ENCODE assay signal across 8 cellular contexts in the genomic region with DNA sequence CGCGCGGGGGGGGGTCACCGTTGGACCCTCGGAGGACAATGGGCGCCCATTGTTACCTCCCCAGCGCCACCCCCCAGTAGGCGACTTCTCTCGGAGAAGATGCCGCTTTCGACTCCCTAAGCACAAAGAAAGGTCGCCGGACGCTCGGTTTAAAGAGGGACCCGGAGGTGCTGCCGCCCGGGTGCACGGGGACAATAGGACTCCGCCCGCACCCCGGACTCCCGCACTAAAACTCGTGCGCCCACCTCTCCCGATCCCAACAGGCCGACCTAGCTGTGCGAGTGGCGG. TPM values are rescaled to one million over a fixed set of nuclear protein-coding genes. Genes with fewer than 3 reads are reported as not detected.
DNase-seq lines count a peak whose midpoint lies in the region; ATAC-seq and TF ChIP-seq lines count a peak whose summit lies in the region.

No MANE protein-coding gene starts in this region.

- H3K27ac ChIP-seq in DND-41 (ENCODE audit: low read length), result no peak overlapping the region
- peak overlapping the region; percentile 97 for H3K27ac ChIP-seq in trophoblast cell (ENCODE audit: low read depth, low read length)

- H3K14ac ChIP-seq in trophoblast cell (ENCODE audit: low read length), result peak overlapping the region; percentile 95

- H3K4ac ChIP-seq in trophoblast cell (ENCODE audit: low read depth, low read length), result peak overlapping the region; percentile 83

- peak overlapping the region; percentile 89 for H4K8ac ChIP-seq in trophoblast cell (ENCODE audit: low read depth, low read length)

- H3K4me1 ChIP-seq in DND-41 (ENCODE audit: insufficient read depth, low read length) (peaks cover 16% of the 10 kb centered on the region), trophoblast cell (ENCODE audit: control insufficient read depth in 1 of 2, insufficient read depth in 2 of 2, low read length in 2 of 2) (peaks cover 6 to 9% of the 10 kb centered on the region in 2 experiments)

- H3K9me3 ChIP-seq in DND-41 (ENCODE audit: insufficient read depth, low read length, severe bottlenecking) (no peaks in the 10 kb centered on the region), trophoblast cell (ENCODE audit: insufficient read depth, low read depth, low read length) (no peaks in the 10 kb centered on the region)

- no peaks in the 10 kb centered on the region for H3K79me2 ChIP-seq in DND-41 (ENCODE audit: insufficient read depth, low read length)
- peaks cover 22% of the 10 kb centered on the region for H3K79me2 ChIP-seq in trophoblast cell (ENCODE audit: control insufficient read depth, insufficient read depth, low read length, poor library complexity)

- peak overlapping the region; percentile 88 for H4K12ac ChIP-seq in trophoblast cell (ENCODE audit: low read depth, low read length)

- H2BK12ac ChIP-seq in trophoblast cell (ENCODE audit: low read length), result peak overlapping the region; percentile 78

- H3K36me3 ChIP-seq in DND-41 (ENCODE audit: insufficient read depth, low read length) (no peaks in the 10 kb centered on the region), H7 (replicated peaks; ENCODE audit: control insufficient read depth, insufficient read depth, low read length) (no peaks in the 10 kb centered on the region), trophoblast cell (ENCODE audit: control insufficient read depth in 1 of 2, insufficient read depth in 2 of 2, low read length in 2 of 2) (peaks cover 5% of the 10 kb centered on the region in 2 experiments)

- H2AK5ac ChIP-seq in trophoblast cell (ENCODE audit: low read length), result peak overlapping the region; percentile 39

- H3K18ac ChIP-seq in trophoblast cell (ENCODE audit: low read length), result peak overlapping the region; percentile 94

- H2BK5ac ChIP-seq in trophoblast cell (ENCODE audit: low read depth, low read length, poor library complexity), result peak overlapping the region; percentile 94

- H2BK120ac ChIP-seq in trophoblast cell (ENCODE audit: insufficient read depth, low read length, poor library complexity), result peak overlapping the region; percentile 96

- TF ChIP-seq CTCF in DND-41 (IDR thresholded peaks at IDR 0.05; ENCODE audit: borderline replicate concordance, extremely low read depth, low read length, poor library complexity, severe bottlenecking), result no peak
- no peak for TF ChIP-seq CTCF in epithelial cell of proximal tubule (conservative IDR thresholded peaks at IDR 0.05; ENCODE audit: low read depth, low read length)

- no peak; the same call in 2 of the 3 replicates for ATAC-seq in DND-41 (ENCODE audit: insufficient read depth, low read depth)
- no peak for ATAC-seq in HG02938 (IDR thresholded peaks at IDR 0.05; ENCODE audit: unreplicated experiment)

- peak overlapping the region; percentile 75 for H3K4me2 ChIP-seq in DND-41 (ENCODE audit: insufficient read depth, low read length)
- peak overlapping the region; percentile 84 for H3K4me2 ChIP-seq in trophoblast cell (ENCODE audit: low read length)

- no CpG with 5 or more reads among the region's 29 CpGs for WGBS in trophoblast cell (ENCODE audit: extremely low coverage, insufficient coverage, insufficient read length)

- DNase-seq in DND-41 (no peak), H7 (no peak), SHP77 treated with DMSO at 0.1 percent for 48 hours (lab: John Stamatoyannopoulos, UW) (peak; percentile 66), epithelial cell of proximal tubule (ENCODE audit: low read depth) (no peak), trophoblast cell (peak in 1 of 2 donors; percentile 58), GM19240 (ENCODE audit: insufficient read length, low spot score) (no peak), activated gamma-delta T cell treated with Interleukin-2 at 50 U/mL for 16 hours (no peak)

- no peak overlapping the region for H3K23ac ChIP-seq in trophoblast cell (ENCODE audit: low read length)

- H3K4me3 ChIP-seq in DND-41 (ENCODE audit: low read depth in 1 of 2, low read length in 2 of 2) (peak overlapping the region; percentile 3 to 56; a peak in 3 of 4 replicates), H7 (ENCODE audit: insufficient read depth, low read depth, low read length) (peak overlapping the region; percentile 95), epithelial cell of proximal tubule (ENCODE audit: low read depth, low read length) (peak overlapping the region; percentile 71), trophoblast cell (ENCODE audit: low read depth, low read length) (peak overlapping the region; percentile 93)

- peaks cover 76% of the 10 kb centered on the region for H3K27me3 ChIP-seq in DND-41 (ENCODE audit: insufficient read depth, low read length, poor library complexity)
- peaks cover 4% of the 10 kb centered on the region; the same call in 1 of the 2 replicates for H3K27me3 ChIP-seq in H7 (ENCODE audit: control insufficient read depth, insufficient read depth, low read length)
- no peaks in the 10 kb centered on the region for H3K27me3 ChIP-seq in trophoblast cell (ENCODE audit: insufficient read depth, low read length)

- H2AFZ ChIP-seq in DND-41 (ENCODE audit: low read depth, low read length) (peak overlapping the region; percentile 51; the same call in 1 of the 2 replicates), trophoblast cell (ENCODE audit: insufficient read depth, low read length, poor library complexity) (peak overlapping the region; percentile 89)

- peak overlapping the region; percentile 79 for H4K91ac ChIP-seq in trophoblast cell (ENCODE audit: low read depth, low read length)

- no peaks in the 10 kb centered on the region for H4K20me1 ChIP-seq in DND-41 (ENCODE audit: insufficient read depth, low read length)

- peaks cover 20% of the 10 kb centered on the region for H3K79me1 ChIP-seq in trophoblast cell (ENCODE audit: low read length)

- peak overlapping the region; percentile 27; the same call in 1 of the 2 replicates for H3K9ac ChIP-seq in DND-41 (ENCODE audit: low read depth, low read length)
- peak overlapping the region; percentile 95 for H3K9ac ChIP-seq in trophoblast cell (ENCODE audit: low read length)

RNA-seq across cellular contexts. Expression of a gene that starts 0.3 kb away (rescaled TPM):
- total RNA-seq in H7 (2014; rRNA removed; shearing (Covaris generic)), result 19.5 and 26.2 TPM in 2 replicates
- total RNA-seq in epithelial cell of proximal tubule, result 30.0 and 40.9 TPM in 2 replicates
- 60.8 TPM in 2 replicates for polyA plus RNA-seq in trophoblast cell (2013)

Comparison
In these comparisons a context has a peak if more than half of its experiments do, and no peak if none do; other contexts are left out.
1. H3K4me3 ChIP-seq: peak in every context shown above with its lines; median percentile 95 in H7; 93 in trophoblast cell; 71 in epithelial cell of proximal tubule; 30 in DND-41.